28 cellular contexts compared by ENCODE assay signal in the genomic region with DNA sequence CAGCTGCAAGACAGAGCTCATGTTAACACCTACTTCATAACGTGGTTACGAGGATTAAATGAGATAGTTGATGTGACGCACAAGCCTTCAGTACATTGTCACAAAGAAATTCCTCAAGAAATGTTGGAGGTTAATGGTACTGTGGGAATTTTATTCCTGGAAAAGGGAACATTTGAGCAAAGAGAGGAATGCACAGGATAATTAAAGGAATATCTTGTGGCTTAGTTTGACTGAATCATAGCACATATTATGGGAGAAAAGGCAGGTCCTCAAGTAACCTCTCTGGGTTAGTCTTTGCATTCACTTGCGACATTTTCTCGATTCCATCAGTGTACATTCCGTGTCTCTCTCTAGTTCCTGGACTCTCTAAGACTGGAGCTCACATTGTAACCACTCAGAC.
DNase-seq lines count a peak whose midpoint lies in the region; TF ChIP-seq lines count a peak whose summit lies in the region.
"Had no signal": no experiment of that assay in that cellular context is flagged by ENCODE, and none has a peak within 500 bp of the region (broad histone marks: within the 10 kb centered on the region; RNA-seq: fewer than 3 reads in every experiment).

No MANE protein-coding gene starts in this region.

- H3K9me3 ChIP-seq in hepatocyte (ENCODE audit: low read depth): no peaks in the 10 kb centered on the region
- no peaks in the 10 kb centered on the region for H3K9me3 ChIP-seq in skeletal muscle tissue (ENCODE audit: control insufficient read depth in 3 of 3, low read length in 3 of 3)
- H3K9me3 ChIP-seq: colonic mucosa, HAP-1, heart left ventricle, neutrophil, Peyer's patch, right lobe of liver had no signal

- DNase-seq in GM03348 (ENCODE audit: low spot score): peak; percentile 29
- DNase-seq in RPMI7951 (ENCODE audit: low read depth): peak; percentile 22
- peak; percentile 11 for DNase-seq in hepatocyte (ENCODE audit: low spot score)
- DNase-seq in activated T-cell treated with anti-CD3 and anti-CD28 coated beads, Interleukin-2, amount 50 U/mL, for 1 hour: no peak
- DNase-seq in NCI-H2227 treated with DMSO at 0.1 percent for 48 hours (lab: John Stamatoyannopoulos, UW): no peak
- DNase-seq in DMS114 treated with DMSO at 0.1 percent for 48 hours (lab: John Stamatoyannopoulos, UW; ENCODE audit: unreplicated experiment): no peak
- no peak for DNase-seq in stimulated activated CD4-positive, alpha-beta T cell treated with anti-CD3 and anti-CD28 coated beads, Interleukin-1b, Interleukin-23, amount 100 ng/mL, for 48 hours
- DNase-seq: activated CD8-positive, alpha-beta memory T cell treated with anti-CD3 and anti-CD28 coated beads, Interleukin-2, amount 50 U/mL, for 48 hours; activated CD8-positive, alpha-beta T cell treated with anti-CD3 and anti-CD28 coated beads for 36 hours; Calu3; colonic mucosa; effector memory CD4-positive, alpha-beta T cell; heart left ventricle; kidney; left ventricle myocardium superior; NCI-H1417 treated with DMSO at 0.1 percent for 48 hours; NCI-H2029 treated with DMSO at 0.1 percent for 48 hours; NCI-H526; Peyer's patch; right lobe of liver; SIG-M5; SW 1271; T-helper 9 cell had no signal

- no peak overlapping the region for H3K9ac ChIP-seq in skeletal muscle tissue (ENCODE audit: low read depth in 1 of 3, low read length in 3 of 3)

- 80% methylated on average over 6 of the region's 6 CpGs for WGBS in hepatocyte (ENCODE audit: low lambda C conversion rate, missing lambda C conversion rate)

- H3K4me3 ChIP-seq in hepatocyte: no peak overlapping the region
- no peak overlapping the region for H3K4me3 ChIP-seq in skeletal muscle tissue (ENCODE audit: low read length in 3 of 3)
- H3K4me3 ChIP-seq: cardiac muscle cell, colonic mucosa, HAP-1, heart left ventricle, Peyer's patch, right lobe of liver had no signal

- H3K27ac ChIP-seq in hepatocyte (no peak overlapping the region), skeletal muscle tissue (ENCODE audit: low read depth, low read length) (peak overlapping the region; percentile 90)
- H3K27ac ChIP-seq: cardiac muscle cell, colonic mucosa, epithelial cell of prostate, neutrophil, Peyer's patch, right lobe of liver had no signal

- H3K4me2 ChIP-seq in hepatocyte: no peak overlapping the region

- no peaks in the 10 kb centered on the region for H4K20me1 ChIP-seq in hepatocyte (ENCODE audit: insufficient read depth, poor library complexity, severe bottlenecking)

- H3K4me1 ChIP-seq in hepatocyte (ENCODE audit: insufficient read depth): peaks cover 10% of the 10 kb centered on the region
- H3K4me1 ChIP-seq in skeletal muscle tissue (ENCODE audit: control insufficient read depth in 3 of 3, insufficient read depth in 3 of 3, low read length in 3 of 3): peaks cover 13 to 51% (median 30%) of the 10 kb centered on the region in 3 donors
- H3K4me1 ChIP-seq: colonic mucosa, HAP-1, Peyer's patch had no signal

- H3K79me2 ChIP-seq in hepatocyte: no peaks in the 10 kb centered on the region

- no peaks in the 10 kb centered on the region for H3K9me2 ChIP-seq in hepatocyte (replicated peaks; ENCODE audit: insufficient read depth)

- no peaks in the 10 kb centered on the region for H3K36me3 ChIP-seq in hepatocyte (replicated peaks; ENCODE audit: insufficient read depth, low read depth)
- no peaks in the 10 kb centered on the region for H3K36me3 ChIP-seq in skeletal muscle tissue (ENCODE audit: control insufficient read depth in 3 of 3, insufficient read depth in 3 of 3, low read length in 3 of 3)
- H3K36me3 ChIP-seq: cardiac muscle cell, colonic mucosa, HAP-1, heart left ventricle, neutrophil, Peyer's patch, right lobe of liver had no signal

- H3K27me3 ChIP-seq in hepatocyte (no peaks in the 10 kb centered on the region), skeletal muscle tissue (ENCODE audit: control insufficient read depth in 3 of 3, insufficient read depth in 3 of 3, low read length in 3 of 3) (no peaks in the 10 kb centered on the region)
- H3K27me3 ChIP-seq: cardiac muscle cell, colonic mucosa, heart left ventricle, neutrophil, Peyer's patch, right lobe of liver had no signal

- H2AFZ ChIP-seq in hepatocyte: no peak overlapping the region

- no peak for TF ChIP-seq CTCF in hepatocyte (IDR thresholded peaks at IDR 0.05; ENCODE audit: poor library complexity)

Comparison
In these comparisons a context has a peak if more than half of its experiments do, and no peak if none do; other contexts are left out.
1. DNase-seq: peak in GM03348 (single experiment), RPMI7951 (single experiment) and hepatocyte (single experiment); none in activated T-cell treated with anti-CD3 and anti-CD28 coated beads, Interleukin-2, amount 50 U/mL, for 1 hour (single experiment), NCI-H2227 treated with DMSO at 0.1 percent for 48 hours (single experiment), DMS114 treated with DMSO at 0.1 percent for 48 hours (single experiment) and stimulated activated CD4-positive, alpha-beta T cell treated with anti-CD3 and anti-CD28 coated beads, Interleukin-1b, Interleukin-23, amount 100 ng/mL, for 48 hours (single experiment).